1 cellular context compared by ENCODE assay signal in the genomic region with DNA sequence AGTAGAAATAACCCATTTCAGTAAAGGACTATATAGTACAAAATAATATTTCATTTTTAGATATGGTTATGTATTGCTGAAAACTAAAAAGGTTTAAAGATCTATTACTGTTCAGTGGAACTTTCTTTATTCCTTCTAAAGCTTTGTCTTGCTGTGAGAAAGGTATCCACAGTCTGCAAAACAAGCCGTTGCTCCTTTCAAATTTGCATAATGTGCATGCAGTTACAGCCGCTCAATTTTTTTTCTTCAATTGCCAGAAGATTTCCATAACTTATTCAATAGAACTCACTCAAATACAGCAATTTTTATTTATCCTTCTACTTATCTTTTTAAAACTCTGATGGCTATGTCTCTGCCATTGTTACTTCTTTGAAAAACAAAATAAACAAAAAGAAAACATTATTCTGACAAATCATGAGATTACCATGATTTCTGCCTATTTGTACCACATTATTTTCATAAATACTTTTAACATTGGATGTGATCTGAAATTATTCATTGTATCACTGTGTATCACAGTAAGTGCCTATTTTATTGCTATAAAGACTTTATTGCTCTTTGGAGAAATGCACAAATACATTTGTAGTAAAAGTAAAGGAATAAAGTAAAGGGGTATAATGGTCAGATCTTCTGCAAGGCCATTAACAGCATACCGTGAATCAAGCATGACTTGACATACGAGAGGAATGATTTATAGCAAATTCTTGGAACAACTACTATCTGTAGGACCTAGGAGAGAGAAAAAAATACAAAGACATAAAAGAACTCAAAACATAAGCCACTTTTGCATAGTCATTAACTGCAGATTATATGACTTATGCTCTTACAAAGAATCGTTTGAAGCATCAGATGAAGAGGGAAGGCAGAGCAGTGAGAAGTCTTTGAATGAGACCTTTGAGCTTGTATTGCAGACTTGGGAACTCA.
A peak's percentile ranks its signal among the peaks of the same experiment; 100 is the strongest.
TF ChIP-seq lines count a peak whose summit lies in the region.

No MANE protein-coding gene starts in this region.

TF ChIP-seq in K562, 482 proteins besides CTCF, POLR2A, EP300 and RAD21 (continued from another document and continues in another):
- no peak for TF ChIP-seq REST (CRISPR knock-in tag; IDR thresholded peaks at IDR 0.05; ENCODE audit: low read depth)
- TF ChIP-seq GABPB1 (CRISPR knock-in tag; IDR thresholded peaks at IDR 0.05), result no peak
- no peak for TF ChIP-seq MTF1 (CRISPR knock-in tag; IDR thresholded peaks at IDR 0.05; ENCODE audit: borderline replicate concordance)
- TF ChIP-seq, protein P1, sequence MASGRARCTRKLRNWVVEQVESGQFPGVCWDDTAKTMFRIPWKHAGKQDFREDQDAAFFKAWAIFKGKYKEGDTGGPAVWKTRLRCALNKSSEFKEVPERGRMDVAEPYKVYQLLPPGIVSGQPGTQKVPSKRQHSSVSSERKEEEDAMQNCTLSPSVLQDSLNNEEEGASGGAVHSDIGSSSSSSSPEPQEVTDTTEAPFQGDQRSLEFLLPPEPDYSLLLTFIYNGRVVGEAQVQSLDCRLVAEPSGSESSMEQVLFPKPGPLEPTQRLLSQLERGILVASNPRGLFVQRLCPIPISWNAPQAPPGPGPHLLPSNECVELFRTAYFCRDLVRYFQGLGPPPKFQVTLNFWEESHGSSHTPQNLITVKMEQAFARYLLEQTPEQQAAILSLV (tag; IDR thresholded peaks at IDR 0.05), result no peak
- TF ChIP-seq DACH1 (IDR thresholded peaks at IDR 0.05; ENCODE audit: partially characterized antibody), result no peak
- no peak for TF ChIP-seq CEBPZ (IDR thresholded peaks at IDR 0.05; ENCODE audit: borderline replicate concordance, low read depth, low read length)
- TF ChIP-seq CHD1 (IDR thresholded peaks at IDR 0.05; ENCODE audit: low read length), result no peak
- TF ChIP-seq RFX7 (CRISPR knock-in tag; IDR thresholded peaks at IDR 0.05), result no peak
- no peak for TF ChIP-seq HMGN3 (IDR thresholded peaks at IDR 0.05; ENCODE audit: borderline replicate concordance, extremely low read depth, insufficient read length, low read depth, low read length)
- TF ChIP-seq CXXC5 (CRISPR knock-in tag; IDR thresholded peaks at IDR 0.05), result peak; percentile 85
- TF ChIP-seq, protein P2, sequence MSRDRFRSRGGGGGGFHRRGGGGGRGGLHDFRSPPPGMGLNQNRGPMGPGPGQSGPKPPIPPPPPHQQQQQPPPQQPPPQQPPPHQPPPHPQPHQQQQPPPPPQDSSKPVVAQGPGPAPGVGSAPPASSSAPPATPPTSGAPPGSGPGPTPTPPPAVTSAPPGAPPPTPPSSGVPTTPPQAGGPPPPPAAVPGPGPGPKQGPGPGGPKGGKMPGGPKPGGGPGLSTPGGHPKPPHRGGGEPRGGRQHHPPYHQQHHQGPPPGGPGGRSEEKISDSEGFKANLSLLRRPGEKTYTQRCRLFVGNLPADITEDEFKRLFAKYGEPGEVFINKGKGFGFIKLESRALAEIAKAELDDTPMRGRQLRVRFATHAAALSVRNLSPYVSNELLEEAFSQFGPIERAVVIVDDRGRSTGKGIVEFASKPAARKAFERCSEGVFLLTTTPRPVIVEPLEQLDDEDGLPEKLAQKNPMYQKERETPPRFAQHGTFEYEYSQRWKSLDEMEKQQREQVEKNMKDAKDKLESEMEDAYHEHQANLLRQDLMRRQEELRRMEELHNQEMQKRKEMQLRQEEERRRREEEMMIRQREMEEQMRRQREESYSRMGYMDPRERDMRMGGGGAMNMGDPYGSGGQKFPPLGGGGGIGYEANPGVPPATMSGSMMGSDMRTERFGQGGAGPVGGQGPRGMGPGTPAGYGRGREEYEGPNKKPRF (IDR thresholded peaks at IDR 0.05; ENCODE audit: low read depth, low read length), result no peak
- TF ChIP-seq ZBTB12 (CRISPR knock-in tag; IDR thresholded peaks at IDR 0.05), result no peak
- 0 out of 2 replicates have a peak, but pooled peaks have one; percentile 16 for TF ChIP-seq BCOR (IDR thresholded peaks at IDR 0.05)
- TF ChIP-seq NR4A1 (CRISPR knock-in tag; IDR thresholded peaks at IDR 0.05), result no peak
- no peak for TF ChIP-seq NR4A1 (tag; IDR thresholded peaks at IDR 0.05)
- TF ChIP-seq, protein P3, sequence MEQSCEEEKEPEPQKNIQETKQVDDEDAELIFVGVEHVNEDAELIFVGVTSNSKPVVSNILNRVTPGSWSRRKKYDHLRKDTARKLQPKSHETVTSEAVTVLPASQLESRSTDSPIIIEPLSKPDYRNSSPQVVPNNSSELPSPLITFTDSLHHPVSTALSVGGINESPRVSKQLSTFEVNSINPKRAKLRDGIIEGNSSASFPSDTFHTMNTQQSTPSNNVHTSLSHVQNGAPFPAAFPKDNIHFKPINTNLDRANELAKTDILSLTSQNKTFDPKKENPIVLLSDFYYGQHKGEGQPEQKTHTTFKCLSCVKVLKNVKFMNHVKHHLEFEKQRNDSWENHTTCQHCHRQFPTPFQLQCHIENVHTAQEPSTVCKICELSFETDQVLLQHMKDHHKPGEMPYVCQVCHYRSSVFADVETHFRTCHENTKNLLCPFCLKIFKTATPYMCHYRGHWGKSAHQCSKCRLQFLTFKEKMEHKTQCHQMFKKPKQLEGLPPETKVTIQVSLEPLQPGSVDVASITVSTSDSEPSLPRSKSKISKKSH (CRISPR knock-in tag; IDR thresholded peaks at IDR 0.05), result no peak
- no peak for TF ChIP-seq E2F3 (CRISPR knock-in tag; IDR thresholded peaks at IDR 0.05)
- TF ChIP-seq, protein P4, sequence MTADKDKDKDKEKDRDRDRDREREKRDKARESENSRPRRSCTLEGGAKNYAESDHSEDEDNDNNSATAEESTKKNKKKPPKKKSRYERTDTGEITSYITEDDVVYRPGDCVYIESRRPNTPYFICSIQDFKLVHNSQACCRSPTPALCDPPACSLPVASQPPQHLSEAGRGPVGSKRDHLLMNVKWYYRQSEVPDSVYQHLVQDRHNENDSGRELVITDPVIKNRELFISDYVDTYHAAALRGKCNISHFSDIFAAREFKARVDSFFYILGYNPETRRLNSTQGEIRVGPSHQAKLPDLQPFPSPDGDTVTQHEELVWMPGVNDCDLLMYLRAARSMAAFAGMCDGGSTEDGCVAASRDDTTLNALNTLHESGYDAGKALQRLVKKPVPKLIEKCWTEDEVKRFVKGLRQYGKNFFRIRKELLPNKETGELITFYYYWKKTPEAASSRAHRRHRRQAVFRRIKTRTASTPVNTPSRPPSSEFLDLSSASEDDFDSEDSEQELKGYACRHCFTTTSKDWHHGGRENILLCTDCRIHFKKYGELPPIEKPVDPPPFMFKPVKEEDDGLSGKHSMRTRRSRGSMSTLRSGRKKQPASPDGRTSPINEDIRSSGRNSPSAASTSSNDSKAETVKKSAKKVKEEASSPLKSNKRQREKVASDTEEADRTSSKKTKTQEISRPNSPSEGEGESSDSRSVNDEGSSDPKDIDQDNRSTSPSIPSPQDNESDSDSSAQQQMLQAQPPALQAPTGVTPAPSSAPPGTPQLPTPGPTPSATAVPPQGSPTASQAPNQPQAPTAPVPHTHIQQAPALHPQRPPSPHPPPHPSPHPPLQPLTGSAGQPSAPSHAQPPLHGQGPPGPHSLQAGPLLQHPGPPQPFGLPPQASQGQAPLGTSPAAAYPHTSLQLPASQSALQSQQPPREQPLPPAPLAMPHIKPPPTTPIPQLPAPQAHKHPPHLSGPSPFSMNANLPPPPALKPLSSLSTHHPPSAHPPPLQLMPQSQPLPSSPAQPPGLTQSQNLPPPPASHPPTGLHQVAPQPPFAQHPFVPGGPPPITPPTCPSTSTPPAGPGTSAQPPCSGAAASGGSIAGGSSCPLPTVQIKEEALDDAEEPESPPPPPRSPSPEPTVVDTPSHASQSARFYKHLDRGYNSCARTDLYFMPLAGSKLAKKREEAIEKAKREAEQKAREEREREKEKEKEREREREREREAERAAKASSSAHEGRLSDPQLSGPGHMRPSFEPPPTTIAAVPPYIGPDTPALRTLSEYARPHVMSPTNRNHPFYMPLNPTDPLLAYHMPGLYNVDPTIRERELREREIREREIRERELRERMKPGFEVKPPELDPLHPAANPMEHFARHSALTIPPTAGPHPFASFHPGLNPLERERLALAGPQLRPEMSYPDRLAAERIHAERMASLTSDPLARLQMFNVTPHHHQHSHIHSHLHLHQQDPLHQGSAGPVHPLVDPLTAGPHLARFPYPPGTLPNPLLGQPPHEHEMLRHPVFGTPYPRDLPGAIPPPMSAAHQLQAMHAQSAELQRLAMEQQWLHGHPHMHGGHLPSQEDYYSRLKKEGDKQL (CRISPR knock-in tag; IDR thresholded peaks at IDR 0.05; ENCODE audit: borderline replicate concordance), result no peak
- TF ChIP-seq PATZ1 (CRISPR knock-in tag; IDR thresholded peaks at IDR 0.05; ENCODE audit: borderline replicate concordance), result no peak
- peak; percentile 76; the same call in 1 of the 2 replicates for TF ChIP-seq MBD1 (CRISPR knock-in tag; IDR thresholded peaks at IDR 0.05)
- no peak for TF ChIP-seq XRCC4 (IDR thresholded peaks at IDR 0.05; ENCODE audit: extremely low read depth, insufficient read depth, insufficient read length)
